In genomic region chr18:9534844-9535243, GRCh38 we compare ENCODE assay signal across 26 cellular contexts. TPM values are rescaled to one million over a fixed set of nuclear protein-coding genes. Genes with fewer than 3 reads are reported as not detected.
A peak's percentile ranks its signal among the peaks of the same experiment; 100 is the strongest.
DNase-seq lines count a peak whose midpoint lies in the region; ATAC-seq, FAIRE-seq and TF ChIP-seq lines count a peak whose summit lies in the region.
"Had no signal": no experiment of that assay in that cellular context is flagged by ENCODE, and none has a peak within 500 bp of the region (broad histone marks: within the 10 kb centered on the region; RNA-seq: fewer than 3 reads in every experiment).

No MANE protein-coding gene starts in this region.

- no peak overlapping the region for H4K8ac ChIP-seq in trophoblast cell (ENCODE audit: low read depth, low read length)

- no peak for DNase-seq in AG04450 (ENCODE audit: low read depth, low spot score)
- no peak for DNase-seq in ascending aorta (ENCODE audit: low spot score in 2 of 2)
- no peak for DNase-seq in fibroblast of lung (ENCODE audit: low read depth in 2 of 2)
- DNase-seq in trophoblast cell, result no peak
- DNase-seq in kidney glomerular epithelial cell (lab: John Stamatoyannopoulos, UW), result no peak
- no peak for DNase-seq in heart left ventricle
- no peak for DNase-seq in D721Med (ENCODE audit: insufficient read length, low spot score)
- DNase-seq: activated CD4-positive, alpha-beta T cell treated with anti-CD3 and anti-CD28 coated beads for 1 hour; activated CD8-positive, alpha-beta T cell treated with anti-CD3 and anti-CD28 coated beads for 36 hours; activated naive CD4-positive, alpha-beta T cell treated with anti-CD3 and anti-CD28 coated beads, Interleukin-2, amount 50 U/mL, for 16 hours; Calu3; cortex of kidney; DND-41; foreskin melanocyte; left cardiac atrium; mammary epithelial cell; NCI-H187; NCI-H510A treated with DMSO at 0.1 percent for 48 hours; NK-92 treated with Interleukin-12 subunit alpha and Interleukin-12 subunit beta, amount 100 ng/mL, for 24 hours; pancreas had no signal

- peaks cover 5% of the 10 kb centered on the region for H3K79me1 ChIP-seq in trophoblast cell (ENCODE audit: low read length)

- FAIRE-seq in D721Med (lab: Jason Lieb, UNC), result no peak
- FAIRE-seq: pancreas had no signal

- peaks cover 2 to 3% of the 10 kb centered on the region in 2 donors for H3K4me1 ChIP-seq in ascending aorta
- H3K4me1 ChIP-seq in fibroblast of lung (ENCODE audit: control insufficient read depth, extremely low read depth, insufficient read depth, low read length), result peaks cover 6% of the 10 kb centered on the region
- H3K4me1 ChIP-seq in trophoblast cell (ENCODE audit: control insufficient read depth in 1 of 2, insufficient read depth in 2 of 2, low read length in 2 of 2), result peaks cover 9 to 13% of the 10 kb centered on the region in 2 experiments
- peaks cover 0 to 7% (median 0%) of the 10 kb centered on the region in 12 donors for H3K4me1 ChIP-seq in heart left ventricle
- H3K4me1 ChIP-seq: pancreas, uterus had no signal

- ATAC-seq in HG03108 (IDR thresholded peaks at IDR 0.05; ENCODE audit: unreplicated experiment) (no peak), heart left ventricle (no peak)
- ATAC-seq: activated CD8-positive, alpha-beta T cell treated with anti-CD3 and anti-CD28 coated beads for 36 hours; activated T-helper 17 cell treated with anti-CD3 and anti-CD28 coated beads, Interleukin-2, amount 50 U/mL, for 72 hours; esophagus mucosa; pancreas; PC-3; stimulated activated memory B cell treated with anti-CD40 and anti-IgM and Interleukin-4, amounts not matched to agents 10 μg/mL and 1 μg/mL and 100 μg/mL, for 72 hours had no signal

- H2BK5ac ChIP-seq in trophoblast cell (ENCODE audit: low read depth, low read length, poor library complexity), result no peak overlapping the region

- no peak overlapping the region for H3K4me3 ChIP-seq in AG04450 (ENCODE audit: low read depth, low read length)
- H3K4me3 ChIP-seq in ascending aorta, result peak overlapping the region in 1 of 2 donors; percentile 56
- H3K4me3 ChIP-seq in fibroblast of lung (replicated peaks in 1 of 4; ENCODE audit: control extremely low read depth in 1 of 4, insufficient read depth in 1 of 4, low read depth in 3 of 4, low read length in 4 of 4), result no peak overlapping the region
- no peak overlapping the region for H3K4me3 ChIP-seq in trophoblast cell (ENCODE audit: low read depth, low read length)
- H3K4me3 ChIP-seq in heart left ventricle, result no peak overlapping the region
- H3K4me3 ChIP-seq: pancreas had no signal

- no peak overlapping the region for H2BK120ac ChIP-seq in trophoblast cell (ENCODE audit: insufficient read depth, low read length, poor library complexity)

- no peak overlapping the region for H3K4ac ChIP-seq in trophoblast cell (ENCODE audit: low read depth, low read length)

- no peak overlapping the region for H3K4me2 ChIP-seq in fibroblast of lung (ENCODE audit: extremely low read depth, insufficient read depth, low read length)
- H3K4me2 ChIP-seq in trophoblast cell (ENCODE audit: low read length), result no peak overlapping the region

- H2BK12ac ChIP-seq in trophoblast cell (ENCODE audit: low read length), result no peak overlapping the region

- CTCF ChIA-PET in AG04450 (lab: Charles Lee), result no interaction called here

- H3K14ac ChIP-seq in trophoblast cell (ENCODE audit: low read length), result no peak overlapping the region

- H3K18ac ChIP-seq in trophoblast cell (ENCODE audit: low read length), result peak overlapping the region; percentile 73

- H4K12ac ChIP-seq in trophoblast cell (ENCODE audit: low read depth, low read length), result no peak overlapping the region

- no peak overlapping the region for H2AK5ac ChIP-seq in trophoblast cell (ENCODE audit: low read length)

- intact Hi-C loops in ascending aorta (cut with DNase I), result loop anchor here (5.0 kb wide), 1 partner anchor 203 kb away; the partner anchor contains the start of gene TWSG1
- intact Hi-C loops in heart left ventricle (cut with DNase I), result no loop called here

- peak overlapping the region; percentile 39 for H3K27ac ChIP-seq in AG04450 (ENCODE audit: low read depth, low read length)
- peak overlapping the region; percentile 58 to 81 for H3K27ac ChIP-seq in ascending aorta
- H3K27ac ChIP-seq in fibroblast of lung (ENCODE audit: insufficient read depth, low read length), result peak overlapping the region; percentile 86
- no peak overlapping the region for H3K27ac ChIP-seq in trophoblast cell (ENCODE audit: low read depth, low read length)
- H3K27ac ChIP-seq in heart left ventricle, result peak overlapping the region in 1 of 12 donors; percentile 38
- H3K27ac ChIP-seq: pancreas had no signal

- H2AFZ ChIP-seq in fibroblast of lung (ENCODE audit: low read length) (no peak overlapping the region), trophoblast cell (ENCODE audit: insufficient read depth, low read length, poor library complexity) (no peak overlapping the region)

- no peaks in the 10 kb centered on the region for H4K20me1 ChIP-seq in fibroblast of lung (ENCODE audit: control insufficient read depth, extremely low read depth, insufficient read depth, low read length)

- whole genome bisulfite sequencing in trophoblast cell (ENCODE audit: extremely low coverage, insufficient coverage, insufficient read length), result no CpG with 5 or more reads among the region's 11 CpGs
- 96 to 97% (median 96%) methylated on average over 11 of the region's 11 CpGs for WGBS in heart left ventricle, 4 donors

- POLR2A ChIA-PET in AG04450 (lab: Yijun Ruan, JAX), result no interaction called here

- H3K27me3 ChIP-seq in AG04450 (ENCODE audit: control insufficient read depth, insufficient read depth, low read length) (no peaks in the 10 kb centered on the region), ascending aorta (no peaks in the 10 kb centered on the region), fibroblast of lung (ENCODE audit: control insufficient read depth, insufficient read depth, low read length) (no peaks in the 10 kb centered on the region), trophoblast cell (ENCODE audit: insufficient read depth, low read length) (no peaks in the 10 kb centered on the region), heart left ventricle (no peaks in the 10 kb centered on the region)
- H3K27me3 ChIP-seq: pancreas, uterus had no signal

- no peak overlapping the region for H3K23ac ChIP-seq in trophoblast cell (ENCODE audit: low read length)

- TF ChIP-seq POLR2A in heart left ventricle (IDR thresholded peaks at IDR 0.05), result no peak

- no peak overlapping the region for H4K91ac ChIP-seq in trophoblast cell (ENCODE audit: low read depth, low read length)

- H3K79me2 ChIP-seq in fibroblast of lung (ENCODE audit: control insufficient read depth, insufficient read depth, low read length) (no peaks in the 10 kb centered on the region), trophoblast cell (ENCODE audit: control insufficient read depth, insufficient read depth, low read length, poor library complexity) (peaks cover 2% of the 10 kb centered on the region)

- TF ChIP-seq CTCF in AG04450 (IDR thresholded peaks at IDR 0.05; ENCODE audit: low read depth, low read length), result no peak
- TF ChIP-seq CTCF in ascending aorta (IDR thresholded peaks at IDR 0.05), result no peak
- TF ChIP-seq CTCF in fibroblast of lung (conservative IDR thresholded peaks at IDR 0.05 in 1 of 2, IDR thresholded peaks at IDR 0.05 in 1 of 2; ENCODE audit: low read depth in 1 of 2, low read length in 2 of 2), result no peak
- no peak for TF ChIP-seq CTCF in heart left ventricle (IDR thresholded peaks at IDR 0.05)
- TF ChIP-seq CTCF in D721Med (IDR thresholded peaks at IDR 0.05; ENCODE audit: insufficient read depth, missing control alignments), result no peak

- H3K9ac ChIP-seq in fibroblast of lung (ENCODE audit: insufficient read depth, low read length), result peak overlapping the region; percentile 20
- no peak overlapping the region for H3K9ac ChIP-seq in trophoblast cell (ENCODE audit: low read length)

- peaks cover 9% of the 10 kb centered on the region for H3K9me3 ChIP-seq in AG04450 (ENCODE audit: control insufficient read depth, insufficient read depth, low read length)
- no peaks in the 10 kb centered on the region for H3K9me3 ChIP-seq in ascending aorta
- no peaks in the 10 kb centered on the region for H3K9me3 ChIP-seq in fibroblast of lung (ENCODE audit: control insufficient read depth, insufficient read depth, low read depth, low read length)
- H3K9me3 ChIP-seq in trophoblast cell (ENCODE audit: insufficient read depth, low read depth, low read length), result peaks cover 2% of the 10 kb centered on the region
- no peaks in the 10 kb centered on the region for H3K9me3 ChIP-seq in heart left ventricle
- H3K9me3 ChIP-seq: pancreas, uterus had no signal

- peaks cover 41 to 47% of the 10 kb centered on the region in 2 donors for H3K36me3 ChIP-seq in ascending aorta
- H3K36me3 ChIP-seq in fibroblast of lung (ENCODE audit: control insufficient read depth, insufficient read depth, low read length), result peaks cover 15% of the 10 kb centered on the region
- H3K36me3 ChIP-seq in trophoblast cell (ENCODE audit: control insufficient read depth in 1 of 2, insufficient read depth in 2 of 2, low read length in 2 of 2), result peaks cover 32 to 34% of the 10 kb centered on the region in 2 experiments
- H3K36me3 ChIP-seq in heart left ventricle, result peaks cover 0 to 89% (median 78%) of the 10 kb centered on the region in 9 donors
- H3K36me3 ChIP-seq: uterus had no signal

RNA-seq across cellular contexts. Expression of gene RALBP1, which starts 59.5 kb away (rescaled TPM):
- polyA plus RNA-seq in AG04450 (2011; rRNA removed) (49.1 and 59.8 TPM in 2 replicates), fibroblast of lung (67.5 and 72.4 TPM in 2 replicates), heart left ventricle (10 to 100 TPM; 20.9 to 46.9 TPM)
- polyA minus RNA-seq in AG04450 (2011; rRNA and poly(A)+ RNA removed), result 34.6 and 35.6 TPM in 2 replicates
- total RNA-seq in ascending aorta (67.2 TPM), fibroblast of lung (72.3 and 72.7 TPM in 2 replicates), heart left ventricle (10 to 100 TPM; 36.9 to 91.1 (median 50.3) TPM)
- 58.5 and 64.6 TPM in 2 replicates for polyA plus RNA-seq in fibroblast of lung (2012)
- 27.0 and 27.5 TPM in 2 replicates for polyA minus RNA-seq in fibroblast of lung (ENCODE audit: low replicate concordance)
- polyA plus RNA-seq in trophoblast cell (2013), result 151 and 171 TPM in 2 replicates
